29 cellular contexts compared by ENCODE assay signal in genomic region chr18:70148039-70148438, GRCh38.
"Had no signal": no experiment of that assay in that cellular context is flagged by ENCODE, and none has a peak within 500 bp of the region (broad histone marks: within the 10 kb centered on the region; RNA-seq: fewer than 3 reads in every experiment).

No MANE protein-coding gene starts in this region.

- H3K4me2 ChIP-seq: neural progenitor cell had no signal

- ATAC-seq: left colon; left lung; lower lobe of right lung; natural killer cell; sciatic nerve; stimulated activated effector memory CD8-positive, alpha-beta T cell treated with anti-CD3 and anti-CD28 coated beads, Interleukin-12 subunit alpha, Interleukin-12 subunit beta, amount 100 ng/mL, for 72 hours; upper lobe of right lung had no signal

- H3K4me1 ChIP-seq: left lung, lower lobe of right lung, neural progenitor cell, right atrium auricular region, spleen, suprapubic skin, tibial artery, upper lobe of right lung had no signal

- H3K27me3 ChIP-seq: left lung, neural progenitor cell, neutrophil, ovary, right atrium auricular region, spleen, suprapubic skin, tibial artery, upper lobe of right lung had no signal

- H3K36me3 ChIP-seq: neural progenitor cell, ovary had no signal

- FAIRE-seq: islet of Langerhans, kidney, small intestine, urothelium cell line had no signal

- DNase-seq: hypothalamus; immature natural killer cell; kidney; left colon; left lung; lower lobe of right lung; mammary epithelial cell; mesenchymal stem cell; naive B cell; natural killer cell; nephron progenitor cell; occipital lobe; ovary; small intestine; spleen; stimulated activated CD4-positive, alpha-beta T cell treated with anti-CD3 and anti-CD28 coated beads, Interleukin-4, amount 100 ng/mL, for 24 hours; stimulated activated naive CD4-positive, alpha-beta T cell; tibial artery; trophoblast cell; upper lobe of right lung had no signal

- H3K9me3 ChIP-seq: left lung, lower lobe of right lung, neutrophil, ovary, right atrium auricular region, spleen, suprapubic skin, thoracic aorta, tibial artery, upper lobe of right lung had no signal

- H3K27ac ChIP-seq: left lung, lower lobe of right lung, neural progenitor cell, neutrophil, ovary, right atrium auricular region, spleen, suprapubic skin, thoracic aorta, tibial artery, upper lobe of right lung had no signal

- H2AFZ ChIP-seq: neural progenitor cell had no signal

- H3K4me3 ChIP-seq: left lung, lower lobe of right lung, neural progenitor cell, ovary, right atrium auricular region, spleen, suprapubic skin, thoracic aorta, tibial artery, upper lobe of right lung had no signal
